Comparison of ENCODE assay signal across 12 cellular contexts in genomic region chr21:44425307-44425894, GRCh38. TPM values are rescaled to one million over a fixed set of nuclear protein-coding genes. Genes with fewer than 3 reads are reported as not detected.
DNase-seq lines count a peak whose midpoint lies in the region; ATAC-seq and TF ChIP-seq lines count a peak whose summit lies in the region.
"Had no signal": no experiment of that assay in that cellular context is flagged by ENCODE, and none has a peak within 500 bp of the region (broad histone marks: within the 10 kb centered on the region; RNA-seq: fewer than 3 reads in every experiment).

No MANE protein-coding gene starts in this region.

- H3K9me3 ChIP-seq in BLaER1: peaks cover 27% of the 10 kb centered on the region
- H3K9me3 ChIP-seq in H9 (ENCODE audit: control insufficient read depth, low read depth, low read length): no peaks in the 10 kb centered on the region

- peaks cover 6 to 9% of the 10 kb centered on the region in 2 experiments; a peak in 4 of 5 replicates for H3K9me3 Mint-ChIP-seq in H9
- peaks cover 5% of the 10 kb centered on the region for H3K9me3 Mint-ChIP-seq in activated naive CD8-positive, alpha-beta T cell treated with anti-CD3 and anti-CD28 coated beads, Interleukin-2, amount 10 ng/mL, durations not matched to agents 7 days and 5 days
- H3K9me3 Mint-ChIP-seq in memory B cell: peaks cover 4% of the 10 kb centered on the region

- H3K4me1 Mint-ChIP-seq in H9 (peaks cover 0 to 3% of the 10 kb centered on the region in 2 experiments; a peak in 1 of 4 replicates), memory B cell (peaks cover 6% of the 10 kb centered on the region)
- H3K4me1 Mint-ChIP-seq in activated naive CD8-positive, alpha-beta T cell treated with anti-CD3 and anti-CD28 coated beads, Interleukin-2, amount 10 ng/mL, durations not matched to agents 7 days and 5 days: no peaks in the 10 kb centered on the region
- H3K4me1 Mint-ChIP-seq: CD4-positive, alpha-beta memory T cell had no signal

- H3K36me3 Mint-ChIP-seq in H9 (ENCODE audit: insufficient read depth in 1 of 3, low read depth in 3 of 3): no peaks in the 10 kb centered on the region; a peak in 1 of 7 replicates
- H3K36me3 Mint-ChIP-seq in activated naive CD8-positive, alpha-beta T cell treated with anti-CD3 and anti-CD28 coated beads, Interleukin-2, amount 10 ng/mL, durations not matched to agents 7 days and 5 days: peaks cover 16% of the 10 kb centered on the region
- peaks cover 2% of the 10 kb centered on the region for H3K36me3 Mint-ChIP-seq in memory B cell
- H3K36me3 Mint-ChIP-seq: CD4-positive, alpha-beta memory T cell had no signal

- H3K27me3 ChIP-seq in BLaER1 (no peaks in the 10 kb centered on the region), H9 (ENCODE audit: insufficient read depth, low read length) (no peaks in the 10 kb centered on the region)

- H3K4me2 ChIP-seq in BLaER1 (peak overlapping the region; percentile 99), H9 (ENCODE audit: insufficient read depth, insufficient read length, low read length) (no peak overlapping the region)

- H3T11ph ChIP-seq in H9 (ENCODE audit: low read length): no peak overlapping the region

- H3K4me3 ChIP-seq in BLaER1: peak overlapping the region; percentile 66

- no peak overlapping the region for H4K8ac ChIP-seq in H9 (replicated peaks; ENCODE audit: insufficient read length, low read depth, low read length)

- H2BK120ac ChIP-seq in H9 (ENCODE audit: low read depth, low read length, poor library complexity, severe bottlenecking): no peak overlapping the region

- DNase-seq in H9 (peak; percentile 32), memory B cell (ENCODE audit: low spot score in 2 of 2) (no peak), dedifferentiated amniotic fluid mesenchymal stem cell (ENCODE audit: extremely low spot score) (no peak), NCI-H2029 treated with DMSO at 0.1 percent for 48 hours (lab: John Stamatoyannopoulos, UW) (no peak), NCI-H524 treated with DMSO at 0.1 percent for 48 hours (lab: John Stamatoyannopoulos, UW) (no peak)
- DNase-seq in activated naive CD8-positive, alpha-beta T cell treated with anti-CD3 and anti-CD28 coated beads, Interleukin-2, amount 10 ng/mL, durations not matched to agents 7 days and 5 days: peak; percentile 28
- DNase-seq: activated CD4-positive, alpha-beta T cell treated with anti-CD3 and anti-CD28 coated beads, Interleukin-2, amount 10 ng/mL, durations not matched to agents 24 days and 14 days; activated naive CD4-positive, alpha-beta T cell; CD4-positive, alpha-beta memory T cell; cerebellar nuclear complex had no signal

- H3K4me3 Mint-ChIP-seq in H9 (no peak overlapping the region), memory B cell (peak overlapping the region; percentile 21)
- no peak overlapping the region for H3K4me3 Mint-ChIP-seq in activated naive CD8-positive, alpha-beta T cell treated with anti-CD3 and anti-CD28 coated beads, Interleukin-2, amount 10 ng/mL, durations not matched to agents 7 days and 5 days

- WGBS in H9 (ENCODE audit: extremely low coverage, insufficient read length, low lambda C conversion rate): no CpG with 5 or more reads among the region's 40 CpGs

- no peak overlapping the region for H2BK20ac ChIP-seq in H9 (ENCODE audit: low read depth, low read length, poor library complexity, severe bottlenecking)

- no peak overlapping the region for H3K18ac ChIP-seq in H9 (ENCODE audit: insufficient read length, low read depth, low read length)

- H3K27ac ChIP-seq in BLaER1 (peak overlapping the region; percentile 93), H9 (ENCODE audit: insufficient read length, low read depth, low read length) (no peak overlapping the region)

- no peaks in the 10 kb centered on the region; the same call in 1 of the 2 replicates for H3K27me3 Mint-ChIP-seq in H9 (ENCODE audit: low read depth)
- no peaks in the 10 kb centered on the region for H3K27me3 Mint-ChIP-seq in activated naive CD8-positive, alpha-beta T cell treated with anti-CD3 and anti-CD28 coated beads, Interleukin-2, amount 10 ng/mL, durations not matched to agents 7 days and 5 days
- no peaks in the 10 kb centered on the region for H3K27me3 Mint-ChIP-seq in memory B cell
- H3K27me3 Mint-ChIP-seq: activated CD4-positive, alpha-beta T cell treated with anti-CD3 and anti-CD28 coated beads, Interleukin-2, amount 10 ng/mL, durations not matched to agents 24 days and 14 days; CD4-positive, alpha-beta memory T cell had no signal

- no peak for TF ChIP-seq CTCF in H9 (conservative IDR thresholded peaks at IDR 0.05)

- H4K20me1 ChIP-seq in BLaER1 (no peaks in the 10 kb centered on the region), H9 (ENCODE audit: control insufficient read depth, insufficient read depth, insufficient read length) (no peaks in the 10 kb centered on the region)

- H3K23me2 ChIP-seq in H9 (ENCODE audit: insufficient read length, low read depth, low read length, poor library complexity, severe bottlenecking): no peaks in the 10 kb centered on the region

- H3K9ac ChIP-seq in BLaER1 (peak overlapping the region; percentile 81), H9 (ENCODE audit: extremely low read depth, insufficient read length, low read length) (no peak overlapping the region)

- no peak overlapping the region for H2AFZ ChIP-seq in H9 (ENCODE audit: low read length)

- no peak overlapping the region for H3K27ac Mint-ChIP-seq in H9
- H3K27ac Mint-ChIP-seq in activated naive CD8-positive, alpha-beta T cell treated with anti-CD3 and anti-CD28 coated beads, Interleukin-2, amount 10 ng/mL, durations not matched to agents 7 days and 5 days: no peak overlapping the region
- H3K27ac Mint-ChIP-seq in memory B cell: no peak overlapping the region
- H3K27ac Mint-ChIP-seq: activated CD4-positive, alpha-beta T cell treated with anti-CD3 and anti-CD28 coated beads, Interleukin-2, amount 10 ng/mL, durations not matched to agents 24 days and 14 days; CD4-positive, alpha-beta memory T cell had no signal

- no peak overlapping the region for H2BK15ac ChIP-seq in H9 (ENCODE audit: low read depth, low read length)

- H3K23ac ChIP-seq in H9 (ENCODE audit: insufficient read length, low read depth, low read length): no peak overlapping the region

- ATAC-seq in activated naive CD8-positive, alpha-beta T cell treated with anti-CD3 and anti-CD28 coated beads, Interleukin-2, amount 10 ng/mL, durations not matched to agents 7 days and 5 days (ENCODE audit: low read depth): no peak
- ATAC-seq in memory B cell (ENCODE audit: low read depth) (no peak), GM19023 (IDR thresholded peaks at IDR 0.05; ENCODE audit: unreplicated experiment) (no peak)

- peaks cover 44% of the 10 kb centered on the region for H3K36me3 ChIP-seq in BLaER1

- H2BK5ac ChIP-seq in H9 (ENCODE audit: insufficient read length, low read length): no peak overlapping the region

- no peak overlapping the region for H3K56ac ChIP-seq in H9 (ENCODE audit: insufficient read length, low read depth, low read length)

- H4K5ac ChIP-seq in H9 (ENCODE audit: insufficient read length, low read depth, low read length): no peak overlapping the region

- H3K4me1 ChIP-seq in BLaER1 (peaks cover 74% of the 10 kb centered on the region), H9 (ENCODE audit: insufficient read depth, low read length) (no peaks in the 10 kb centered on the region)

- no peaks in the 10 kb centered on the region for H3K79me1 ChIP-seq in H9 (ENCODE audit: insufficient read depth, low read depth, low read length, poor library complexity, severe bottlenecking)

- H3K14ac ChIP-seq in H9 (ENCODE audit: insufficient read depth, low read length): no peak overlapping the region

- POLR2A ChIA-PET in activated naive CD8-positive, alpha-beta T cell treated with anti-CD3 and anti-CD28 coated beads, Interleukin-2, amount 10 ng/mL, durations not matched to agents 7 days and 5 days (lab: Charles Lee): no interaction called here

- no peak overlapping the region for H4K91ac ChIP-seq in H9 (ENCODE audit: insufficient read length, low read depth, low read length)

- no peak overlapping the region for H2BK12ac ChIP-seq in H9 (ENCODE audit: insufficient read length, low read depth, low read length)

- H3K79me2 ChIP-seq in H9 (ENCODE audit: insufficient read depth, low read length): no peaks in the 10 kb centered on the region

- H2AK5ac ChIP-seq in H9 (ENCODE audit: insufficient read length, low read length): no peak overlapping the region

- H3K4ac ChIP-seq in H9 (ENCODE audit: low read depth, low read length): no peak overlapping the region

RNA-seq across cellular contexts. Expression of gene LRRC3, which starts 29.9 kb away (rescaled TPM):
- 2.6 and 3.1 TPM in 2 replicates for total RNA-seq in H9 (2021)
- total RNA-seq in activated naive CD8-positive, alpha-beta T cell treated with anti-CD3 and anti-CD28 coated beads, Interleukin-2, amount 10 ng/mL, durations not matched to agents 7 days and 5 days: 1 to 10 TPM; 3.0 to 3.5 TPM

Comparison
In these comparisons a context has a peak if more than half of its experiments do, and no peak if none do; other contexts are left out.
1. DNase-seq: peak in H9 (single experiment) and activated naive CD8-positive, alpha-beta T cell treated with anti-CD3 and anti-CD28 coated beads, Interleukin-2, amount 10 ng/mL, durations not matched to agents 7 days and 5 days (single experiment); none in memory B cell (0 of 2), dedifferentiated amniotic fluid mesenchymal stem cell (single experiment), NCI-H2029 treated with DMSO at 0.1 percent for 48 hours (single experiment) and NCI-H524 treated with DMSO at 0.1 percent for 48 hours (single experiment).